ENCODE assay signal across 12 cellular contexts in the genomic region with DNA sequence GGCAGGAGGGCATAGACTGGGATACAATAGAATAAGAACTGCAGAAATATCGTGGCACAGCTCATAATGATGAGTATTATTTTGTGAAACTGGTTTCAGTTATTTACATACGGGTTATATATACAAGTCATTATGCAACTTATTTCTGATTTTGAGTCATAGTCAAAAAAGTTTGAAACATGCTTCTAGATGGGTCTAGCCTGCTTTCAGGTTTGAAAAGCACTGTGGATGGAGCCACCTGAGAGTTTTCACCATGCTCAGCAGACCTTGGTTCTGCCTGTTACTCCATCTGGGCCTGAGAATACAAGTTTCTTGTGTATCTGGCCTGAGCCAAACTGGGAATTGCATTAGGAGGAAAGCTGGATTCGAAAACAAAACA. TPM values are rescaled to one million over a fixed set of nuclear protein-coding genes. Genes with fewer than 3 reads are reported as not detected.
DNase-seq lines count a peak whose midpoint lies in the region; ATAC-seq and TF ChIP-seq lines count a peak whose summit lies in the region.
"Had no signal": no experiment of that assay in that cellular context is flagged by ENCODE, and none has a peak within 500 bp of the region (broad histone marks: within the 10 kb centered on the region; RNA-seq: fewer than 3 reads in every experiment).

No MANE protein-coding gene starts in this region.

- no peaks in the 10 kb centered on the region for H3K27me3 Mint-ChIP-seq in activated naive CD8-positive, alpha-beta T cell treated with anti-CD3 and anti-CD28 coated beads, Interleukin-2, amount 50 U/mL, for 24 hours

- H3K27ac Mint-ChIP-seq in activated naive CD8-positive, alpha-beta T cell treated with anti-CD3 and anti-CD28 coated beads, Interleukin-2, amount 50 U/mL, for 24 hours, result peak overlapping the region; percentile 80

- peak; percentile 83 for ATAC-seq in GM18511 (IDR thresholded peaks at IDR 0.05; ENCODE audit: unreplicated experiment)
- ATAC-seq in GM21381 (IDR thresholded peaks at IDR 0.05; ENCODE audit: unreplicated experiment), result peak; percentile 57
- ATAC-seq in HG03139 (IDR thresholded peaks at IDR 0.05; ENCODE audit: unreplicated experiment), result peak; percentile 50
- ATAC-seq in activated naive CD8-positive, alpha-beta T cell treated with anti-CD3 and anti-CD28 coated beads, Interleukin-2, amount 50 U/mL, for 24 hours, result no peak
- no peak for ATAC-seq in upper lobe of right lung

- peaks cover 85% of the 10 kb centered on the region for H3K4me1 Mint-ChIP-seq in activated naive CD8-positive, alpha-beta T cell treated with anti-CD3 and anti-CD28 coated beads, Interleukin-2, amount 50 U/mL, for 24 hours

- DNase-seq in activated naive CD8-positive, alpha-beta T cell treated with anti-CD3 and anti-CD28 coated beads, Interleukin-2, amount 50 U/mL, for 24 hours, result no peak
- no peak for DNase-seq in Kasumi-1 (lab: John Stamatoyannopoulos, UW)
- no peak for DNase-seq in NCI-H774 (lab: John Stamatoyannopoulos, UW)
- no peak for DNase-seq in NOMO-1 treated with DMSO at 0.1 percent for 48 hours (lab: John Stamatoyannopoulos, UW; ENCODE audit: unreplicated experiment)
- DNase-seq in upper lobe of right lung, result no peak
- DNase-seq: DND-41, NCI-H2081 had no signal

- intact Hi-C loops in upper lobe of right lung (cut with DNase I), result no loop called here

- peaks cover 24% of the 10 kb centered on the region for H3K36me3 ChIP-seq in upper lobe of right lung

- no peaks in the 10 kb centered on the region for H3K27me3 ChIP-seq in upper lobe of right lung

- H3K4me1 ChIP-seq in upper lobe of right lung, result peaks cover 21% of the 10 kb centered on the region

- no peak for TF ChIP-seq CTCF in upper lobe of right lung (IDR thresholded peaks at IDR 0.05)

- no peak overlapping the region for H3K4me3 ChIP-seq in upper lobe of right lung
- H3K4me3 ChIP-seq: skin epidermis had no signal

- H3K36me3 Mint-ChIP-seq in activated naive CD8-positive, alpha-beta T cell treated with anti-CD3 and anti-CD28 coated beads, Interleukin-2, amount 50 U/mL, for 24 hours (ENCODE audit: low read depth), result peaks cover 65% of the 10 kb centered on the region

- peaks cover 3% of the 10 kb centered on the region for H3K9me3 Mint-ChIP-seq in activated naive CD8-positive, alpha-beta T cell treated with anti-CD3 and anti-CD28 coated beads, Interleukin-2, amount 50 U/mL, for 24 hours

- H3K27ac ChIP-seq in upper lobe of right lung, result no peak overlapping the region
- H3K27ac ChIP-seq: HL-60 had no signal

- H3K4me3 Mint-ChIP-seq in activated naive CD8-positive, alpha-beta T cell treated with anti-CD3 and anti-CD28 coated beads, Interleukin-2, amount 50 U/mL, for 24 hours, result no peak overlapping the region

- no peaks in the 10 kb centered on the region for H3K9me3 ChIP-seq in upper lobe of right lung

RNA-seq across cellular contexts. Expression of a gene that starts 12.0 kb away (rescaled TPM):
- total RNA-seq in upper lobe of right lung, result 33.8 TPM

Comparison
In these comparisons a context has a peak if more than half of its experiments do, and no peak if none do; other contexts are left out.
1. ATAC-seq: peak in GM18511 (single experiment), GM21381 (single experiment) and HG03139 (single experiment); none in activated naive CD8-positive, alpha-beta T cell treated with anti-CD3 and anti-CD28 coated beads, Interleukin-2, amount 50 U/mL, for 24 hours (single experiment) and upper lobe of right lung (single experiment).